ENCODE assay signal across 2 cellular contexts in genomic region chr1:2274231-2274967, GRCh38.
TF ChIP-seq lines count a peak whose summit lies in the region.

No MANE protein-coding gene starts in this region.

TF ChIP-seq in endothelial cell of umbilical vein, 7 proteins besides CTCF, POLR2A, EP300 and RAD21 (continued from another document):
- TF ChIP-seq FOS (IDR thresholded peaks at IDR 0.05; ENCODE audit: borderline replicate concordance, insufficient read depth, low read length): no peak
- no peak for TF ChIP-seq JUN (IDR thresholded peaks at IDR 0.05; ENCODE audit: borderline replicate concordance, insufficient read depth, insufficient read length, low read depth)
- TF ChIP-seq POLR2AphosphoS5 (IDR thresholded peaks at IDR 0.05; ENCODE audit: insufficient read depth, low read depth, low read length): no peak
- TF ChIP-seq MAX (IDR thresholded peaks at IDR 0.05; ENCODE audit: insufficient read depth, insufficient read length): no peak
- no peak for TF ChIP-seq MYC (IDR thresholded peaks at IDR 0.05; ENCODE audit: low read depth, low read length)

TF ChIP-seq in HEK293T, 16 proteins besides CTCF, POLR2A, EP300 and RAD21 (continued from another document):
- TF ChIP-seq BHLHE40 (IDR thresholded peaks at IDR 0.05; ENCODE audit: borderline replicate concordance) (no peak), L3MBTL2 (conservative IDR thresholded peaks at IDR 0.05) (no peak), FOXA1 (IDR thresholded peaks at IDR 0.05) (no peak), TARDBP (IDR thresholded peaks at IDR 0.05) (no peak), NFRKB (IDR thresholded peaks at IDR 0.05) (no peak), LEF1 (IDR thresholded peaks at IDR 0.05; ENCODE audit: borderline replicate concordance) (no peak), ELF4 (IDR thresholded peaks at IDR 0.05) (no peak), HDGF (IDR thresholded peaks at IDR 0.05; ENCODE audit: borderline replicate concordance) (no peak), ZNF384 (IDR thresholded peaks at IDR 0.05) (no peak), FOXK2 (IDR thresholded peaks at IDR 0.05) (no peak), PKNOX1 (IDR thresholded peaks at IDR 0.05) (no peak), CTBP1 (IDR thresholded peaks at IDR 0.05; ENCODE audit: borderline replicate concordance) (no peak), FOXM1 (IDR thresholded peaks at IDR 0.05; ENCODE audit: borderline replicate concordance) (no peak), ARNT (IDR thresholded peaks at IDR 0.05) (no peak), SUZ12 (IDR thresholded peaks at IDR 0.05) (no peak)
